Comparison of ENCODE assay signal across 17 cellular contexts in genomic region chr20:46134716-46135115, GRCh38. TPM values are rescaled to one million over a fixed set of nuclear protein-coding genes. Genes with fewer than 3 reads are reported as not detected.
A peak's percentile ranks its signal among the peaks of the same experiment; 100 is the strongest.
DNase-seq lines count a peak whose midpoint lies in the region; ATAC-seq lines count a peak whose summit lies in the region.
"Had no signal": no experiment of that assay in that cellular context is flagged by ENCODE, and none has a peak within 500 bp of the region (broad histone marks: within the 10 kb centered on the region; RNA-seq: fewer than 3 reads in every experiment).

No MANE protein-coding gene starts in this region.

- H3K18ac ChIP-seq in neuronal stem cell (ENCODE audit: low read length) = peak overlapping the region; percentile 66

- H3K4ac ChIP-seq in neuronal stem cell (ENCODE audit: low read length) = peak overlapping the region; percentile 41

- no peaks in the 10 kb centered on the region for H3K9me3 ChIP-seq in BLaER1
- H3K9me3 ChIP-seq in BLaER1 treated with 17β-estradiol and CSF1 and Interleukin-3, amounts not matched to agents 10 nM and 100 nM (replicated peaks in 1 of 11) = no peaks in the 10 kb centered on the region
- H3K9me3 ChIP-seq in neuronal stem cell (replicated peaks in 1 of 2; ENCODE audit: control insufficient read depth in 2 of 2, insufficient read depth in 1 of 2, low read depth in 1 of 2, low read length in 2 of 2) = peaks cover 0 to 2% of the 10 kb centered on the region in 2 donors
- H3K9me3 ChIP-seq in GM23248 (ENCODE audit: low read depth) = no peaks in the 10 kb centered on the region

- H3K23ac ChIP-seq in neuronal stem cell (ENCODE audit: low read depth, low read length, poor library complexity) = no peak overlapping the region

- peaks cover 31% of the 10 kb centered on the region for H3K4me1 ChIP-seq in BLaER1
- peaks cover 28 to 51% (median 35%) of the 10 kb centered on the region in 10 experiments for H3K4me1 ChIP-seq in BLaER1 treated with 17β-estradiol and CSF1 and Interleukin-3, amounts not matched to agents 10 nM and 100 nM
- peaks cover 0 to 21% of the 10 kb centered on the region in 2 donors for H3K4me1 ChIP-seq in neuronal stem cell (ENCODE audit: control insufficient read depth in 2 of 2, insufficient read depth in 1 of 2, low read depth in 1 of 2, low read length in 2 of 2)
- H3K4me1 ChIP-seq in GM23248 (ENCODE audit: insufficient read depth) = no peaks in the 10 kb centered on the region

- H3K9ac ChIP-seq in BLaER1 = no peak overlapping the region
- H3K9ac ChIP-seq in BLaER1 treated with 17β-estradiol and CSF1 and Interleukin-3, amounts not matched to agents 10 nM and 100 nM = peak overlapping the region in 4 of 11 experiments; percentile 0 to 43 (median 16); a peak in 4 of 22 replicates
- no peak overlapping the region for H3K9ac ChIP-seq in neuronal stem cell (ENCODE audit: low read depth, low read length, poor library complexity)
- H3K9ac ChIP-seq in GM23248 = no peak overlapping the region

- H3K36me3 ChIP-seq in BLaER1 (no peaks in the 10 kb centered on the region), neuronal stem cell (replicated peaks in 1 of 2; ENCODE audit: control insufficient read depth in 2 of 2, insufficient read depth in 2 of 2, low read length in 2 of 2) (no peaks in the 10 kb centered on the region), GM23248 (ENCODE audit: low read depth) (no peaks in the 10 kb centered on the region)
- H3K36me3 ChIP-seq in BLaER1 treated with 17β-estradiol and CSF1 and Interleukin-3, amounts not matched to agents 10 nM and 100 nM = no peaks in the 10 kb centered on the region

- no peak overlapping the region for H4K8ac ChIP-seq in neuronal stem cell (ENCODE audit: low read depth, low read length)

- H2AFZ ChIP-seq in neuronal stem cell (ENCODE audit: low read length) = no peak overlapping the region
- H2AFZ ChIP-seq in GM23248 = no peak overlapping the region

- no peaks in the 10 kb centered on the region for H3K79me1 ChIP-seq in neuronal stem cell (ENCODE audit: low read depth, low read length)

- no peaks in the 10 kb centered on the region for H3F3A ChIP-seq in GM23248 (ENCODE audit: insufficient read depth)

- H4K91ac ChIP-seq in neuronal stem cell (ENCODE audit: low read depth, low read length, poor library complexity) = no peak overlapping the region

- H3K27me3 ChIP-seq in BLaER1 (no peaks in the 10 kb centered on the region), neuronal stem cell (ENCODE audit: control insufficient read depth in 3 of 3, insufficient read depth in 3 of 3, low read depth in 1 of 3, low read length in 3 of 3) (peaks cover 2 to 53% (median 19%) of the 10 kb centered on the region in 3 experiments), GM23248 (replicated peaks; ENCODE audit: insufficient read depth) (peaks cover 22% of the 10 kb centered on the region)
- no peaks in the 10 kb centered on the region for H3K27me3 ChIP-seq in BLaER1 treated with 17β-estradiol and CSF1 and Interleukin-3, amounts not matched to agents 10 nM and 100 nM

- no peaks in the 10 kb centered on the region; the same call in 1 of the 2 replicates for H4K20me1 ChIP-seq in BLaER1
- peaks cover 0 to 27% (median 5%) of the 10 kb centered on the region in 11 experiments; a peak in 9 of 22 replicates for H4K20me1 ChIP-seq in BLaER1 treated with 17β-estradiol and CSF1 and Interleukin-3, amounts not matched to agents 10 nM and 100 nM
- H4K20me1 ChIP-seq in GM23248 (ENCODE audit: insufficient read depth) = no peaks in the 10 kb centered on the region

- H2BK120ac ChIP-seq in neuronal stem cell (ENCODE audit: low read depth, low read length) = no peak overlapping the region

- DNase-seq in NCI-H345 (lab: John Stamatoyannopoulos, UW) = peak; percentile 29
- DNase-seq in NCI-H345 treated with DMSO at 0.1 percent for 48 hours (lab: John Stamatoyannopoulos, UW; ENCODE audit: unreplicated experiment) = no peak
- DNase-seq in neuronal stem cell (ENCODE audit: low spot score) = no peak
- DNase-seq in GM23248 = no peak
- DNase-seq in KG1 (lab: John Stamatoyannopoulos, UW) = no peak
- DNase-seq: CD4-positive, alpha-beta T cell; CD8-positive, alpha-beta memory T cell; DMS 273 treated with DMSO at 0.1 percent for 48 hours; EL; GDM1; H9 had no signal

- no peak overlapping the region for H2BK12ac ChIP-seq in neuronal stem cell (ENCODE audit: low read length)

- no peaks in the 10 kb centered on the region for H3K79me2 ChIP-seq in GM23248 (ENCODE audit: insufficient read depth)

- H3K4me2 ChIP-seq in BLaER1 (peak overlapping the region; percentile 42), neuronal stem cell (ENCODE audit: insufficient read depth, low read length, poor library complexity, severe bottlenecking) (no peak overlapping the region), GM23248 (ENCODE audit: unreplicated experiment) (no peak overlapping the region)
- peak overlapping the region; percentile 55 to 83 (median 62); a peak in 21 of 22 replicates for H3K4me2 ChIP-seq in BLaER1 treated with 17β-estradiol and CSF1 and Interleukin-3, amounts not matched to agents 10 nM and 100 nM

- H3K14ac ChIP-seq in neuronal stem cell (ENCODE audit: low read length) = no peak overlapping the region

- H2AK5ac ChIP-seq in neuronal stem cell (ENCODE audit: low read depth, low read length) = no peak overlapping the region

- H3K9me2 ChIP-seq in GM23248 (ENCODE audit: insufficient read depth) = no peaks in the 10 kb centered on the region

- no peak for ATAC-seq in GM19452 (IDR thresholded peaks at IDR 0.05; ENCODE audit: unreplicated experiment)
- ATAC-seq: GM12878, HCT116 had no signal

- WGBS in neuronal stem cell (ENCODE audit: extremely low coverage in 2 of 2, insufficient read length in 2 of 2, insufficient replicate concordance in 1 of 2), 2 donors = no CpG with 5 or more reads among the region's 7 CpGs
- WGBS in GM23248 (ENCODE audit: low coverage in 1 of 2, low lambda C conversion rate in 2 of 2, missing lambda C conversion rate in 2 of 2), 2 experiments = 62 to 81% methylated on average over 6 to 7 of the region's 7 CpGs

- H2BK15ac ChIP-seq in neuronal stem cell (ENCODE audit: low read length) = peak overlapping the region; percentile 91

- H2BK5ac ChIP-seq in neuronal stem cell (ENCODE audit: low read length) = no peak overlapping the region

- in situ Hi-C loops in GM23248 (cut with MboI) = loop anchor here (10.0 to 25.0 kb wide), 2 partner anchors 210 to 303 kb away; no protein-coding TSS in a partner anchor

- H3K4me3 ChIP-seq in BLaER1 = no peak overlapping the region
- no peak overlapping the region for H3K4me3 ChIP-seq in BLaER1 treated with 17β-estradiol and CSF1 and Interleukin-3, amounts not matched to agents 10 nM and 100 nM
- H3K4me3 ChIP-seq in neuronal stem cell (ENCODE audit: low read length in 2 of 2) = no peak overlapping the region
- no peak overlapping the region for H3K4me3 ChIP-seq in GM23248
- H3K4me3 ChIP-seq: GM12878 had no signal

- no peak overlapping the region for H3K27ac ChIP-seq in BLaER1
- H3K27ac ChIP-seq in BLaER1 treated with 17β-estradiol and CSF1 and Interleukin-3, amounts not matched to agents 10 nM and 100 nM = peak overlapping the region in 4 of 11 experiments; percentile 21 to 43 (median 33); a peak in 5 of 22 replicates
- H3K27ac ChIP-seq in neuronal stem cell (replicated peaks; ENCODE audit: low read length) = no peak overlapping the region
- H3K27ac ChIP-seq in GM23248 = no peak overlapping the region

RNA-seq across cellular contexts. Expression of gene CD40, which starts 16.6 kb away (rescaled TPM):
- polyA plus RNA-seq in neuronal stem cell (2013, experiment 1 of 2) = 5.5 TPM
- 6.2 TPM for polyA plus RNA-seq in neuronal stem cell (2013, experiment 2 of 2)
- total RNA-seq in GM23248 (2014; rRNA removed; shearing (Covaris generic)) = 1.8 and 2.5 TPM in 2 replicates
- polyA plus RNA-seq in GM23248 (2016; fragmentation: Nextera tagmentation; extraction: Ambion mirVana) = 2.8 and 3.4 TPM in 2 replicates
- total RNA-seq: A172 had no signal

RNA-seq across cellular contexts. Expression of gene NCOA5, which starts 45.0 kb away (rescaled TPM):
- 15.5 TPM for polyA plus RNA-seq in neuronal stem cell (2013, experiment 1 of 2)
- polyA plus RNA-seq in neuronal stem cell (2013, experiment 2 of 2) = 15.9 TPM
- total RNA-seq in GM23248 (2014; rRNA removed; shearing (Covaris generic)) = 15.9 and 20.4 TPM in 2 replicates
- 14.9 and 15.3 TPM in 2 replicates for polyA plus RNA-seq in GM23248 (2016; fragmentation: Nextera tagmentation; extraction: Ambion mirVana)

Comparison
In these comparisons a context has a peak if more than half of its experiments do, and no peak if none do; other contexts are left out.
1. H3K4me2 ChIP-seq: peak in BLaER1 (single experiment) and BLaER1 treated with 17β-estradiol and CSF1 and Interleukin-3, amounts not matched to agents 10 nM and 100 nM (11 of 11); none in neuronal stem cell (single experiment) and GM23248 (single experiment).